1 cellular context compared by ENCODE assay signal in the genomic region with DNA sequence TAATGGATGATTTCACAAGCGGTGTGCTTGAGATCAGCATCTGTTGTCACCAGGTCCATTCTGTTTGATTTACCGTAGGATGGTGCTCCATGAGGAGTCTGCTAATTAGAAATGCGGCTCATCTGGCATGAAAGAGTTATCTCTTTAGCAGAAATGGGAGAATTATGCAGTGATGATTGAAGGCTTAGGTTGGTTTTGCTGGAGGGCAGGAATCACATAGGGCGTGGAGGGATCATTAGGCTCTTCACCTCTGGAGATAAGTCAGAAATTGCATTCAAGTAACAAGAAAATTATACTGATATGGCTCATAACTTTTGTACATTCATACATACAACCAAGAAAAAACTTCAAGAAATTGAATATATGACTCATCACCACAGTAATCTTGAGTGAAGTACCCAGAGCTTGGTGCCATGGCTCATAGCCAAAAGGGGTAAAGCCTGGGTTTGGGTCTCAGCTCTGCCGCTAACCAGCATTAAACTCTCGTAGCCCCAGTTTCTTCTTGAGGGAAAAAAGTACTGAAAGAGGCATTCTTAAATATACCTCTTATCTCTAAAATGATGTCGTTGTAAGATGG.
TF ChIP-seq lines count a peak whose summit lies in the region.

No MANE protein-coding gene starts in this region.

TF ChIP-seq in WTC11, 78 proteins besides CTCF, POLR2A, EP300 and RAD21 (continued from another document):
- TF ChIP-seq, protein P1, sequence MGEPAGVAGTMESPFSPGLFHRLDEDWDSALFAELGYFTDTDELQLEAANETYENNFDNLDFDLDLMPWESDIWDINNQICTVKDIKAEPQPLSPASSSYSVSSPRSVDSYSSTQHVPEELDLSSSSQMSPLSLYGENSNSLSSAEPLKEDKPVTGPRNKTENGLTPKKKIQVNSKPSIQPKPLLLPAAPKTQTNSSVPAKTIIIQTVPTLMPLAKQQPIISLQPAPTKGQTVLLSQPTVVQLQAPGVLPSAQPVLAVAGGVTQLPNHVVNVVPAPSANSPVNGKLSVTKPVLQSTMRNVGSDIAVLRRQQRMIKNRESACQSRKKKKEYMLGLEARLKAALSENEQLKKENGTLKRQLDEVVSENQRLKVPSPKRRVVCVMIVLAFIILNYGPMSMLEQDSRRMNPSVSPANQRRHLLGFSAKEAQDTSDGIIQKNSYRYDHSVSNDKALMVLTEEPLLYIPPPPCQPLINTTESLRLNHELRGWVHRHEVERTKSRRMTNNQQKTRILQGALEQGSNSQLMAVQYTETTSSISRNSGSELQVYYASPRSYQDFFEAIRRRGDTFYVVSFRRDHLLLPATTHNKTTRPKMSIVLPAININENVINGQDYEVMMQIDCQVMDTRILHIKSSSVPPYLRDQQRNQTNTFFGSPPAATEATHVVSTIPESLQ (CRISPR knock-in tag; IDR thresholded peaks at IDR 0.05): no peak
- TF ChIP-seq, protein P2, sequence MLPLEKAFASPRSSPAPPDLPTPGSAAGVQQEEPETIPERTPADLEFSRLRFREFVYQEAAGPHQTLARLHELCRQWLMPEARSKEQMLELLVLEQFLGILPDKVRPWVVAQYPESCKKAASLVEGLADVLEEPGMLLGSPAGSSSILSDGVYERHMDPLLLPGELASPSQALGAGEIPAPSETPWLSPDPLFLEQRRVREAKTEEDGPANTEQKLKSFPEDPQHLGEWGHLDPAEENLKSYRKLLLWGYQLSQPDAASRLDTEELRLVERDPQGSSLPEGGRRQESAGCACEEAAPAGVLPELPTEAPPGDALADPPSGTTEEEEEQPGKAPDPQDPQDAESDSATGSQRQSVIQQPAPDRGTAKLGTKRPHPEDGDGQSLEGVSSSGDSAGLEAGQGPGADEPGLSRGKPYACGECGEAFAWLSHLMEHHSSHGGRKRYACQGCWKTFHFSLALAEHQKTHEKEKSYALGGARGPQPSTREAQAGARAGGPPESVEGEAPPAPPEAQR (CRISPR knock-in tag; IDR thresholded peaks at IDR 0.05): no peak
- TF ChIP-seq SMAD4 (CRISPR knock-in tag; IDR thresholded peaks at IDR 0.05): no peak
- TF ChIP-seq, protein P3, sequence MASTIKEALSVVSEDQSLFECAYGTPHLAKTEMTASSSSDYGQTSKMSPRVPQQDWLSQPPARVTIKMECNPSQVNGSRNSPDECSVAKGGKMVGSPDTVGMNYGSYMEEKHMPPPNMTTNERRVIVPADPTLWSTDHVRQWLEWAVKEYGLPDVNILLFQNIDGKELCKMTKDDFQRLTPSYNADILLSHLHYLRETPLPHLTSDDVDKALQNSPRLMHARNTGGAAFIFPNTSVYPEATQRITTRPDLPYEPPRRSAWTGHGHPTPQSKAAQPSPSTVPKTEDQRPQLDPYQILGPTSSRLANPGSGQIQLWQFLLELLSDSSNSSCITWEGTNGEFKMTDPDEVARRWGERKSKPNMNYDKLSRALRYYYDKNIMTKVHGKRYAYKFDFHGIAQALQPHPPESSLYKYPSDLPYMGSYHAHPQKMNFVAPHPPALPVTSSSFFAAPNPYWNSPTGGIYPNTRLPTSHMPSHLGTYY (CRISPR knock-in tag; IDR thresholded peaks at IDR 0.05): no peak
- TF ChIP-seq SP1 (CRISPR knock-in tag; conservative IDR thresholded peaks at IDR 0.05): no peak
- no peak for TF ChIP-seq NFE2L1 (CRISPR knock-in tag; IDR thresholded peaks at IDR 0.05)
- TF ChIP-seq JAZF1 (CRISPR knock-in tag; IDR thresholded peaks at IDR 0.05): no peak
- no peak for TF ChIP-seq RORB (CRISPR knock-in tag; IDR thresholded peaks at IDR 0.05)
- TF ChIP-seq CBFB (CRISPR knock-in tag; IDR thresholded peaks at IDR 0.05; ENCODE audit: low read depth): no peak
- TF ChIP-seq, protein P4, sequence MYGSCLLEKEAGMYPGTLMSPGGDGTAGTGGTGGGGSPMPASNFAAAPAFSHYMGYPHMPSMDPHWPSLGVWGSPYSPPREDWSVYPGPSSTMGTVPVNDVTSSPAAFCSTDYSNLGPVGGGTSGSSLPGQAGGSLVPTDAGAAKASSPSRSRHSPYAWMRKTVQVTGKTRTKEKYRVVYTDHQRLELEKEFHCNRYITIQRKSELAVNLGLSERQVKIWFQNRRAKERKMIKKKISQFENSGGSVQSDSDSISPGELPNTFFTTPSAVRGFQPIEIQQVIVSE (CRISPR knock-in tag; IDR thresholded peaks at IDR 0.05; ENCODE audit: borderline replicate concordance): no peak
- TF ChIP-seq EMX1 (CRISPR knock-in tag; IDR thresholded peaks at IDR 0.05): no peak
- TF ChIP-seq IRF2 (CRISPR knock-in tag; IDR thresholded peaks at IDR 0.05; ENCODE audit: borderline replicate concordance, low read depth): no peak
TF ChIP-seq in WTC11: peak in this region for 0.
